ENCODE assay signal across 1 cellular context in genomic region chr17:17714879-17715278, GRCh38.
TF ChIP-seq lines count a peak whose summit lies in the region.

No MANE protein-coding gene starts in this region.

TF ChIP-seq in IMR-90, 13 proteins besides CTCF, POLR2A, EP300 and RAD21 (continued from another document):
- TF ChIP-seq ELK1 (IDR thresholded peaks at IDR 0.05; ENCODE audit: borderline replicate concordance, low read depth, low read length) (no peak), SMC3 (IDR thresholded peaks at IDR 0.05; ENCODE audit: low read depth, low read length) (no peak), CEBPB (IDR thresholded peaks at IDR 0.05; ENCODE audit: low read depth, low read length) (no peak), CHD1 (IDR thresholded peaks at IDR 0.05; ENCODE audit: low read depth, low read length) (no peak), NFE2L2 (IDR thresholded peaks at IDR 0.05; ENCODE audit: low read depth, low read length) (no peak), MAZ (IDR thresholded peaks at IDR 0.05; ENCODE audit: borderline replicate concordance, low read depth, low read length) (no peak), BHLHE40 (IDR thresholded peaks at IDR 0.05; ENCODE audit: low read depth, low read length) (no peak), RFX5 (IDR thresholded peaks at IDR 0.05; ENCODE audit: low read depth, low read length) (no peak)
